Comparison of ENCODE assay signal across 8 cellular contexts in the genomic region with DNA sequence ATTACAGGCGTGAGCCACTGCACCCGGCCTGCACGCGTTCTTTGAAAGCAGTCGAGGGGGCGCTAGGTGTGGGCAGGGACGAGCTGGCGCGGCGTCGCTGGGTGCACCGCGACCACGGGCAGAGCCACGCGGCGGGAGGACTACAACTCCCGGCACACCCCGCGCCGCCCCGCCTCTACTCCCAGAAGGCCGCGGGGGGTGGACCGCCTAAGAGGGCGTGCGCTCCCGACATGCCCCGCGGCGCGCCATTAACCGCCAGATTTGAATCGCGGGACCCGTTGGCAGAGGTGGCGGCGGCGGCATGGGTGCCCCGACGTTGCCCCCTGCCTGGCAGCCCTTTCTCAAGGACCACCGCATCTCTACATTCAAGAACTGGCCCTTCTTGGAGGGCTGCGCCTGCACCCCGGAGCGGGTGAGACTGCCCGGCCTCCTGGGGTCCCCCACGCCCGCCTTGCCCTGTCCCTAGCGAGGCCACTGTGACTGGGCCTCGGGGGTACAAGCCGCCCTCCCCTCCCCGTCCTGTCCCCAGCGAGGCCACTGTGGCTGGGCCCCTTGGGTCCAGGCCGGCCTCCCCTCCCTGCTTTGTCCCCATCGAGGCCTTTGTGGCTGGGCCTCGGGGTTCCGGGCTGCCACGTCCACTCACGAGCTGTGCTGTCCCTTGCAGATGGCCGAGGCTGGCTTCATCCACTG. TPM values are rescaled to one million over a fixed set of nuclear protein-coding genes. Genes with fewer than 3 reads are reported as not detected.
DNase-seq lines count a peak whose midpoint lies in the region; ATAC-seq and TF ChIP-seq lines count a peak whose summit lies in the region.

A gene (plus strand): TSS at position 238 of the 690 bp plus-strand sequence. CDS start 64 bp downstream, at position 302.

- H3K9me3 ChIP-seq in ascending aorta, result no peaks in the 10 kb centered on the region
- H3K9me3 ChIP-seq in hepatocyte (ENCODE audit: low read depth), result no peaks in the 10 kb centered on the region

- H3K27me3 ChIP-seq in ascending aorta, result no peaks in the 10 kb centered on the region
- H3K27me3 ChIP-seq in hepatocyte, result no peaks in the 10 kb centered on the region

- TF ChIP-seq CTCF in GM12865 (IDR thresholded peaks at IDR 0.05; ENCODE audit: insufficient read depth, low read depth, low read length, missing control alignments) (no peak), ascending aorta (IDR thresholded peaks at IDR 0.05) (no peak), hepatocyte (IDR thresholded peaks at IDR 0.05; ENCODE audit: poor library complexity) (no peak)

- no peaks in the 10 kb centered on the region for H3K9me3 Mint-ChIP-seq in T-helper 2 cell treated with Interferon-gamma antibody and Interleukin-4, amounts not matched to agents 5 μg/mL and 100 μg/mL, for 36 hours

- intact Hi-C loops in ascending aorta (cut with DNase I), result no loop called here

- no peaks in the 10 kb centered on the region for H3K27me3 Mint-ChIP-seq in T-helper 2 cell treated with Interferon-gamma antibody and Interleukin-4, amounts not matched to agents 5 μg/mL and 100 μg/mL, for 36 hours (ENCODE audit: low read depth)

- DNase-seq in GM12865 (ENCODE audit: low read depth), result peak; percentile 93
- peak; percentile 94 to 95 for DNase-seq in NCI-H2081 (lab: John Stamatoyannopoulos, UW)
- peak; percentile 89 for DNase-seq in T-helper 2 cell treated with Interferon-gamma antibody and Interleukin-4, amounts not matched to agents 5 μg/mL and 100 μg/mL, for 36 hours (ENCODE audit: low spot score)
- DNase-seq in ascending aorta (ENCODE audit: low spot score in 2 of 2), result peak; percentile 31 to 92
- peak; percentile 97 for DNase-seq in hepatocyte (ENCODE audit: low spot score)
- peak; percentile 92 for DNase-seq in retina

- H2AFZ ChIP-seq in hepatocyte, result peak within 1 kb of the TSS; percentile 89

- peaks cover 29% of the 10 kb centered on the region for H3K79me2 ChIP-seq in hepatocyte

- peaks cover 25% of the 10 kb centered on the region for H3K36me3 Mint-ChIP-seq in T-helper 2 cell treated with Interferon-gamma antibody and Interleukin-4, amounts not matched to agents 5 μg/mL and 100 μg/mL, for 36 hours (ENCODE audit: low read depth)

- peak within 1 kb of the TSS; percentile 64 for H3K4me3 ChIP-seq in GM12865 (ENCODE audit: low read depth, low read length)
- H3K4me3 ChIP-seq in ascending aorta, result peak within 1 kb of the TSS; percentile 27 to 59
- H3K4me3 ChIP-seq in hepatocyte, result peak within 1 kb of the TSS; percentile 87

- H3K27ac Mint-ChIP-seq in T-helper 2 cell treated with Interferon-gamma antibody and Interleukin-4, amounts not matched to agents 5 μg/mL and 100 μg/mL, for 36 hours, result peak within 1 kb of the TSS; percentile 93

- H3K4me2 ChIP-seq in hepatocyte, result peak within 1 kb of the TSS; percentile 99

- peak within 1 kb of the TSS; percentile 99 for H3K4me3 Mint-ChIP-seq in T-helper 2 cell treated with Interferon-gamma antibody and Interleukin-4, amounts not matched to agents 5 μg/mL and 100 μg/mL, for 36 hours

- no peaks in the 10 kb centered on the region for H3K36me3 ChIP-seq in ascending aorta
- no peaks in the 10 kb centered on the region for H3K36me3 ChIP-seq in hepatocyte (replicated peaks; ENCODE audit: insufficient read depth, low read depth)

- H3K4me1 Mint-ChIP-seq in T-helper 2 cell treated with Interferon-gamma antibody and Interleukin-4, amounts not matched to agents 5 μg/mL and 100 μg/mL, for 36 hours (ENCODE audit: low read depth), result peaks cover 13% of the 10 kb centered on the region

- ATAC-seq in HG02970 (IDR thresholded peaks at IDR 0.05; ENCODE audit: low FRiP score, unreplicated experiment) (peak; percentile 88), HG02938 (IDR thresholded peaks at IDR 0.05; ENCODE audit: unreplicated experiment) (no peak)

- H3K4me1 ChIP-seq in ascending aorta (peaks cover 4 to 5% of the 10 kb centered on the region in 2 donors), hepatocyte (ENCODE audit: insufficient read depth) (no peaks in the 10 kb centered on the region)

- 2% methylated on average over 59 of the region's 60 CpGs for WGBS in hepatocyte (ENCODE audit: low lambda C conversion rate, missing lambda C conversion rate)

- H3K27ac ChIP-seq in ascending aorta, result no peak within 1 kb of the TSS
- no peak within 1 kb of the TSS for H3K27ac ChIP-seq in hepatocyte

- H4K20me1 ChIP-seq in hepatocyte (ENCODE audit: insufficient read depth, poor library complexity, severe bottlenecking), result no peaks in the 10 kb centered on the region

- no peaks in the 10 kb centered on the region for H3K9me2 ChIP-seq in hepatocyte (replicated peaks; ENCODE audit: insufficient read depth)

RNA-seq across cellular contexts. Expression of the gene that starts here (rescaled TPM):
- 0.11 TPM for total RNA-seq in ascending aorta
- 12.0 and 14.6 TPM in 2 replicates for total RNA-seq in hepatocyte
- 12.4 and 18.0 TPM in 2 replicates for polyA plus RNA-seq in hepatocyte

Comparison
In these comparisons a context has a peak if more than half of its experiments do, and no peak if none do; other contexts are left out.
1. RNA of the gene that starts here (total RNA-seq): 12.0 to 14.6 TPM in hepatocyte; 0.11 TPM in ascending aorta (single experiment); every median in the first group is over 10 times any median in the second.
2. Peak in DNase-seq and H3K4me3 ChIP-seq in ascending aorta; RNA of the gene not detected or under 1 TPM.
3. Peak in every context shown above with its lines, with median percentiles within 50 percentile points of each other: DNase-seq and H3K4me3 ChIP-seq.